Comparison of ENCODE assay signal across 8 cellular contexts in the genomic region with DNA sequence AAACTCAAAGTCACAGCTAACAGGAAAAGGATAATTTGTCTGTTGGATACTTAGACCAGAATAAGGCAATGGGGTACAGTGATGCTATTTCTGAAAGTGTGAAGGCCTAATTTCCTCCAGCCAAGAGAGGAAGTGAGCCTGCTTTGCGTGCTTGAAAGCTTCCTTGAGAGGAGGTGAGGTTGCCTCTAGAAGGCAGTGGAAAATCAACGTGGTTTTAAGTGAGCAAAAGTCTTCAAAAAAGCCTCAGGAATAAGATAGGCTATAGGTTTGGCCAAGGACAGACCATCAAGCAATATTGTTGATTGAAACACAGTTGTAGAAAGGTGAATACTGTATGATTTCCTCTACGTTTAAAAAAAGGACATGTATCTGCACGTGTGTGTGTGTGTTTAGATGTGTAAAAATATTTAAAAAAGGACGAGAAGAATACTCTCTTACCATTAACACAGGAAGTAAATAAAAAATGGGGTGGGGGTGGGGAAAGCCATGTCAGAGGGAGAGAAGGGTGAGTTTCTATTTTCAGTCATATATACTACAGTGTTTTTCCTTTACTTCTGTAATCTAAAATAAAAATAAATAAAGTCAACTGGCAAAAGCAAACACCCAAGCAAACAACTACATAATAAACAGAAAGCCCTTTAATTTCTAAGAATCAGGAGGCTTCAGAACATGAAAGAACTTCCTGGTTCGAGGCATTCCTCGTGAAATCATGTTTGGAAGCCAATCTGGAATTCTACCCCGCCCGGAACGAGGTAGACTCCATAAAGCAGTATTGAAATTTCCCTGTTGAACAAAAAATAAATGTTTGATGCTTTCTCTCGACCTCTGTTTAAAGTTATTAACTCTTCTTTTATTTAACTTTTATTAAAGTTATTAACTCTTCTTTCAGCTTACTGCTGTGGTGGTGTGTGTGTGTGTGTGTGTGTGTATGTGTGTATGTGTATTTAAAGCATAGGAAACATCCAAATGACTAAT.
DNase-seq lines count a peak whose midpoint lies in the region; ATAC-seq, FAIRE-seq and TF ChIP-seq lines count a peak whose summit lies in the region.

No MANE protein-coding gene starts in this region.

- H3K27me3 Mint-ChIP-seq in Calu3 (ENCODE audit: unreplicated experiment): no peaks in the 10 kb centered on the region

- no peaks in the 10 kb centered on the region for H3K9me3 ChIP-seq in hepatocyte (ENCODE audit: low read depth)
- no peaks in the 10 kb centered on the region for H3K9me3 ChIP-seq in stomach

- no peaks in the 10 kb centered on the region for H4K20me1 ChIP-seq in hepatocyte (ENCODE audit: insufficient read depth, poor library complexity, severe bottlenecking)

- H3K4me3 Mint-ChIP-seq in Calu3 (ENCODE audit: low read depth, unreplicated experiment): peak overlapping the region; percentile 9

- ATAC-seq in GM19455 (IDR thresholded peaks at IDR 0.05; ENCODE audit: unreplicated experiment) (peak; percentile 70), HG03558 (IDR thresholded peaks at IDR 0.05; ENCODE audit: extremely low read depth, unreplicated experiment) (peak; percentile 60)

- peak overlapping the region; percentile 7 for H3K4me2 ChIP-seq in hepatocyte

- H3K4me3 ChIP-seq in hepatocyte (no peak overlapping the region), stomach (no peak overlapping the region)

- H3K27ac Mint-ChIP-seq in Calu3 (ENCODE audit: unreplicated experiment): peak overlapping the region; percentile 66

- no peak for TF ChIP-seq CTCF in Calu3 (IDR thresholded peaks at IDR 0.05; ENCODE audit: unreplicated experiment)
- no peak for TF ChIP-seq CTCF in hepatocyte (IDR thresholded peaks at IDR 0.05; ENCODE audit: poor library complexity)
- TF ChIP-seq CTCF in stomach (IDR thresholded peaks at IDR 0.05): no peak

- H3K4me1 ChIP-seq in hepatocyte (ENCODE audit: insufficient read depth) (peaks cover 49% of the 10 kb centered on the region), stomach (peaks cover 13 to 40% (median 27%) of the 10 kb centered on the region in 4 donors)

- no peaks in the 10 kb centered on the region for H3K79me2 ChIP-seq in hepatocyte

- CTCF ChIA-PET in Calu3 (lab: Charles Lee): interaction anchor here (0.6 to 1.0 kb wide), 2 partner anchors 78 to 164 kb away, joined by 3 read pairs; no protein-coding TSS in a partner anchor

- no peaks in the 10 kb centered on the region for H3K9me3 Mint-ChIP-seq in Calu3 (ENCODE audit: low read depth, unreplicated experiment)

- no peak for TF ChIP-seq EP300 in stomach (IDR thresholded peaks at IDR 0.05)

- H3K36me3 ChIP-seq in hepatocyte (replicated peaks; ENCODE audit: insufficient read depth, low read depth) (no peaks in the 10 kb centered on the region), stomach (no peaks in the 10 kb centered on the region)

- H3K27ac ChIP-seq in hepatocyte (peak overlapping the region; percentile 91), stomach (peak overlapping the region; percentile 52 to 76 (median 71))

- H3K9me2 ChIP-seq in hepatocyte (replicated peaks; ENCODE audit: insufficient read depth): no peaks in the 10 kb centered on the region

- no peak for TF ChIP-seq POLR2A in stomach (IDR thresholded peaks at IDR 0.05)

- H3K36me3 Mint-ChIP-seq in Calu3 (ENCODE audit: insufficient read depth, unreplicated experiment): peaks cover 6% of the 10 kb centered on the region

- DNase-seq in Calu3 (peak; percentile 20), hepatocyte (ENCODE audit: low spot score) (no peak), stomach (peak; percentile 24), NCI-H2196 treated with DMSO at 0.1 percent for 48 hours (lab: John Stamatoyannopoulos, UW; ENCODE audit: unreplicated experiment) (no peak), frontal cortex (ENCODE audit: low spot score in 2 of 2) (no peak)
- DNase-seq in activated CD4-positive, alpha-beta T cell treated with anti-CD3 and anti-CD28 coated beads, Interleukin-2, amount 50 U/mL, for 1 hour: peak; percentile 8

- intact Hi-C loops in Calu3 (cut with micrococcal nuclease; ENCODE audit: unreplicated experiment) (no loop called here), stomach (cut with DNase I; ENCODE audit: low total_unique reads) (no loop called here)

- 46% methylated on average over 11 of the region's 11 CpGs for WGBS in hepatocyte (ENCODE audit: low lambda C conversion rate, missing lambda C conversion rate)
- WGBS in stomach, 5 donors: 16 to 33% (median 19%) methylated on average over 11 of the region's 11 CpGs

- no peak for FAIRE-seq in frontal cortex (lab: Jason Lieb, UNC)

- no TSS peak for BruUV-seq in Calu3 (replicated peaks; lab: Mats Ljungman, UMichigan)

- no peaks in the 10 kb centered on the region for H3K27me3 ChIP-seq in hepatocyte
- H3K27me3 ChIP-seq in stomach: no peaks in the 10 kb centered on the region

- peak overlapping the region; percentile 9 for H2AFZ ChIP-seq in hepatocyte

- peaks cover 57% of the 10 kb centered on the region for H3K4me1 Mint-ChIP-seq in Calu3 (ENCODE audit: low read depth, unreplicated experiment)

Comparison
In these comparisons a context has a peak if more than half of its experiments do, and no peak if none do; other contexts are left out.
1. DNase-seq: peak in Calu3 (single experiment), activated CD4-positive, alpha-beta T cell treated with anti-CD3 and anti-CD28 coated beads, Interleukin-2, amount 50 U/mL, for 1 hour (single experiment) and stomach (single experiment); none in hepatocyte (single experiment), NCI-H2196 treated with DMSO at 0.1 percent for 48 hours (single experiment) and frontal cortex (0 of 2).